Comparison of ENCODE assay signal across 1 cellular context in the genomic region with DNA sequence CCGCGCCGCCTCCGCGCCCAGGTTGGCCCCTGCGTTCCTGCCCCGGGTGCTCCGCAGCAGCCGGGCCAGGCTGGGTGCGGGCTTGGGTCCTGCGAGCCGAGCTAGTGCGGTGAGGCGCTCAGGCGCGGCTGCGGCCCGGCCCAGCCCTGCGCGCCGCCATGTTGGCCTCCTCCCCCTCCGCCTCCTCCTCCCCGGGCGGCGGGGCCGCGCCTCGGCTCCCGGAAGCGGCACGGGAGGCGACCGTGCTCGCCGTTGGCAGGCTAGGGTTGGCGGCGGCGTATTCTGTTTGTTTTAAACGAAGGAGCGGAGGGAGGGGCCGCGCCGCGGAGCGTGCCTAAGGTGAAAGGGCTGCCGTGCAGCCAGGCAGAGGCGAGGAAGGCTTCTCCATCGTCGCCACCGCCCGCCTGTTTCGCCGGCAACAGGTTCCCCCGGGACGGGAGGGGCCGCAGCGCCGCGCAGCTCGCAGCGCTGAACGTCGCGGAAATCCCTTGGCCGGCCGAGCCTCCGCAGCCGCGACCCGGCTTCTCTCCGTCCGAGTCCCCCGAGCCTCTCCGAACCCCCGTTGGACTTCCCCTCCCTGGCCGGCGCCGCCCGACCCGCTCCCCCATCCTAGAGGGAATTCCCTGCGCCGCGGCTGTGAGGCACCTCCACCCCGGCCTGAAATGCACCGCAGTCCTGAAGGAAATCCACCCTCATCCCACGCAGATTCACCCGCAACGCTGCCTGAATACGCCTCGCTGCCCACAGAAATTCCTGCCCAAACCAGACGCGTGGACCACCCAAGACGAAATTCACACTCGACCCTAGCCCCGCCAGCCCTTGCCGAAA.
TF ChIP-seq lines count a peak whose summit lies in the region.

A gene with protein sequence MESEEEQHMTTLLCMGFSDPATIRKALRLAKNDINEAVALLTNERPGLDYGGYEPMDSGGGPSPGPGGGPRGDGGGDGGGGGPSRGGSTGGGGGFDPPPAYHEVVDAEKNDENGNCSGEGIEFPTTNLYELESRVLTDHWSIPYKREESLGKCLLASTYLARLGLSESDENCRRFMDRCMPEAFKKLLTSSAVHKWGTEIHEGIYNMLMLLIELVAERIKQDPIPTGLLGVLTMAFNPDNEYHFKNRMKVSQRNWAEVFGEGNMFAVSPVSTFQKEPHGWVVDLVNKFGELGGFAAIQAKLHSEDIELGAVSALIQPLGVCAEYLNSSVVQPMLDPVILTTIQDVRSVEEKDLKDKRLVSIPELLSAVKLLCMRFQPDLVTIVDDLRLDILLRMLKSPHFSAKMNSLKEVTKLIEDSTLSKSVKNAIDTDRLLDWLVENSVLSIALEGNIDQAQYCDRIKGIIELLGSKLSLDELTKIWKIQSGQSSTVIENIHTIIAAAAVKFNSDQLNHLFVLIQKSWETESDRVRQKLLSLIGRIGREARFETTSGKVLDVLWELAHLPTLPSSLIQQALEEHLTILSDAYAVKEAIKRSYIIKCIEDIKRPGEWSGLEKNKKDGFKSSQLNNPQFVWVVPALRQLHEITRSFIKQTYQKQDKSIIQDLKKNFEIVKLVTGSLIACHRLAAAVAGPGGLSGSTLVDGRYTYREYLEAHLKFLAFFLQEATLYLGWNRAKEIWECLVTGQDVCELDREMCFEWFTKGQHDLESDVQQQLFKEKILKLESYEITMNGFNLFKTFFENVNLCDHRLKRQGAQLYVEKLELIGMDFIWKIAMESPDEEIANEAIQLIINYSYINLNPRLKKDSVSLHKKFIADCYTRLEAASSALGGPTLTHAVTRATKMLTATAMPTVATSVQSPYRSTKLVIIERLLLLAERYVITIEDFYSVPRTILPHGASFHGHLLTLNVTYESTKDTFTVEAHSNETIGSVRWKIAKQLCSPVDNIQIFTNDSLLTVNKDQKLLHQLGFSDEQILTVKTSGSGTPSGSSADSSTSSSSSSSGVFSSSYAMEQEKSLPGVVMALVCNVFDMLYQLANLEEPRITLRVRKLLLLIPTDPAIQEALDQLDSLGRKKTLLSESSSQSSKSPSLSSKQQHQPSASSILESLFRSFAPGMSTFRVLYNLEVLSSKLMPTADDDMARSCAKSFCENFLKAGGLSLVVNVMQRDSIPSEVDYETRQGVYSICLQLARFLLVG (N-terminal part only) (minus strand): TSS at position 171 of the 828 bp plus-strand sequence. CDS start 251 bp downstream, outside the sequence.

TF ChIP-seq in K562, 482 proteins besides CTCF, POLR2A, EP300 and RAD21 (continued from another document and continues in another):
- TF ChIP-seq ZNF431 (CRISPR knock-in tag; IDR thresholded peaks at IDR 0.05), result no peak
- 0 out of 2 replicates have a peak, but pooled peaks have one; percentile 52 for TF ChIP-seq TAF7 (tag; IDR thresholded peaks at IDR 0.05)
- peak; percentile 85 for TF ChIP-seq GABPA (tag; conservative IDR thresholded peaks at IDR 0.05; ENCODE audit: low read depth)
- no peak for TF ChIP-seq FOXK1 (CRISPR knock-in tag; IDR thresholded peaks at IDR 0.05; ENCODE audit: borderline replicate concordance)
- peak; percentile 33 for TF ChIP-seq CREM (IDR thresholded peaks at IDR 0.05; ENCODE audit: low read depth)
- TF ChIP-seq CHCHD3 (CRISPR knock-in tag; IDR thresholded peaks at IDR 0.05), result no peak
- TF ChIP-seq PML (IDR thresholded peaks at IDR 0.05; ENCODE audit: low read length), result peak; percentile 75
- TF ChIP-seq FOXM1 (IDR thresholded peaks at IDR 0.05; ENCODE audit: low read depth), result no peak
- no peak; the same call in 1 of the 2 replicates for TF ChIP-seq FOXM1 (CRISPR knock-in tag; IDR thresholded peaks at IDR 0.05; ENCODE audit: low read depth)
- no peak for TF ChIP-seq ZNF644 (tag; IDR thresholded peaks at IDR 0.05; ENCODE audit: low read depth)
- TF ChIP-seq RBM25 (IDR thresholded peaks at IDR 0.05; ENCODE audit: low read depth, low read length, severe bottlenecking), result no peak
- TF ChIP-seq ZNF263 (CRISPR knock-in tag; IDR thresholded peaks at IDR 0.05; ENCODE audit: borderline replicate concordance), result peak; percentile 15; the same call in 1 of the 2 replicates
- peak; percentile 71; the same call in 1 of the 2 replicates for TF ChIP-seq L3MBTL2 (IDR thresholded peaks at IDR 0.05)
- TF ChIP-seq, protein P1, sequence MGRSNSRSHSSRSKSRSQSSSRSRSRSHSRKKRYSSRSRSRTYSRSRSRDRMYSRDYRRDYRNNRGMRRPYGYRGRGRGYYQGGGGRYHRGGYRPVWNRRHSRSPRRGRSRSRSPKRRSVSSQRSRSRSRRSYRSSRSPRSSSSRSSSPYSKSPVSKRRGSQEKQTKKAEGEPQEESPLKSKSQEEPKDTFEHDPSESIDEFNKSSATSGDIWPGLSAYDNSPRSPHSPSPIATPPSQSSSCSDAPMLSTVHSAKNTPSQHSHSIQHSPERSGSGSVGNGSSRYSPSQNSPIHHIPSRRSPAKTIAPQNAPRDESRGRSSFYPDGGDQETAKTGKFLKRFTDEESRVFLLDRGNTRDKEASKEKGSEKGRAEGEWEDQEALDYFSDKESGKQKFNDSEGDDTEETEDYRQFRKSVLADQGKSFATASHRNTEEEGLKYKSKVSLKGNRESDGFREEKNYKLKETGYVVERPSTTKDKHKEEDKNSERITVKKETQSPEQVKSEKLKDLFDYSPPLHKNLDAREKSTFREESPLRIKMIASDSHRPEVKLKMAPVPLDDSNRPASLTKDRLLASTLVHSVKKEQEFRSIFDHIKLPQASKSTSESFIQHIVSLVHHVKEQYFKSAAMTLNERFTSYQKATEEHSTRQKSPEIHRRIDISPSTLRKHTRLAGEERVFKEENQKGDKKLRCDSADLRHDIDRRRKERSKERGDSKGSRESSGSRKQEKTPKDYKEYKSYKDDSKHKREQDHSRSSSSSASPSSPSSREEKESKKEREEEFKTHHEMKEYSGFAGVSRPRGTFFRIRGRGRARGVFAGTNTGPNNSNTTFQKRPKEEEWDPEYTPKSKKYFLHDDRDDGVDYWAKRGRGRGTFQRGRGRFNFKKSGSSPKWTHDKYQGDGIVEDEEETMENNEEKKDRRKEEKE (IDR thresholded peaks at IDR 0.05; ENCODE audit: borderline replicate concordance in 1 of 2, control insufficient read depth in 1 of 2, low read depth in 2 of 2, low read length in 1 of 2), result no peak
- no peak for TF ChIP-seq SMAD2 (IDR thresholded peaks at IDR 0.05; ENCODE audit: low read depth, low read length)
- no peak for TF ChIP-seq SMC3 (conservative IDR thresholded peaks at IDR 0.05; ENCODE audit: insufficient read depth, low read depth, low read length)
- no peak for TF ChIP-seq SMARCA5 (IDR thresholded peaks at IDR 0.05)
- no peak for TF ChIP-seq ZNF146 (CRISPR knock-in tag; IDR thresholded peaks at IDR 0.05; ENCODE audit: unreplicated experiment)
- no peak for TF ChIP-seq HIVEP1 (CRISPR knock-in tag; IDR thresholded peaks at IDR 0.05)
- TF ChIP-seq EHMT2 (IDR thresholded peaks at IDR 0.05), result no peak
- TF ChIP-seq MXI1 (IDR thresholded peaks at IDR 0.05; ENCODE audit: low read depth, low read length), result no peak
- peak in 1 of 2 experiments; percentile 73; a peak in 1 of 4 replicates for TF ChIP-seq TEAD1 (CRISPR knock-in tag; IDR thresholded peaks at IDR 0.05)
- TF ChIP-seq LEF1 (IDR thresholded peaks at IDR 0.05), result no peak
- TF ChIP-seq HMG20A (CRISPR knock-in tag; conservative IDR thresholded peaks at IDR 0.05), result no peak
- TF ChIP-seq RBFOX2 (IDR thresholded peaks at IDR 0.05; ENCODE audit: low read depth, low read length), result peak; percentile 95
- no peak for TF ChIP-seq RBM15 (IDR thresholded peaks at IDR 0.05; ENCODE audit: insufficient read depth, low read length)
- TF ChIP-seq MED1 (CRISPR knock-in tag; IDR thresholded peaks at IDR 0.05; ENCODE audit: borderline replicate concordance), result no peak
- no peak for TF ChIP-seq DACH1 (IDR thresholded peaks at IDR 0.05; ENCODE audit: partially characterized antibody)
- TF ChIP-seq CEBPB (tag; IDR thresholded peaks at IDR 0.05), result no peak
- TF ChIP-seq PTRF (tag; IDR thresholded peaks at IDR 0.05), result no peak
- TF ChIP-seq, protein P2, sequence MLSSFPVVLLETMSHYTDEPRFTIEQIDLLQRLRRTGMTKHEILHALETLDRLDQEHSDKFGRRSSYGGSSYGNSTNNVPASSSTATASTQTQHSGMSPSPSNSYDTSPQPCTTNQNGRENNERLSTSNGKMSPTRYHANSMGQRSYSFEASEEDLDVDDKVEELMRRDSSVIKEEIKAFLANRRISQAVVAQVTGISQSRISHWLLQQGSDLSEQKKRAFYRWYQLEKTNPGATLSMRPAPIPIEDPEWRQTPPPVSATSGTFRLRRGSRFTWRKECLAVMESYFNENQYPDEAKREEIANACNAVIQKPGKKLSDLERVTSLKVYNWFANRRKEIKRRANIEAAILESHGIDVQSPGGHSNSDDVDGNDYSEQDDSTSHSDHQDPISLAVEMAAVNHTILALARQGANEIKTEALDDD (IDR thresholded peaks at IDR 0.05), result no peak
- TF ChIP-seq, protein P3, sequence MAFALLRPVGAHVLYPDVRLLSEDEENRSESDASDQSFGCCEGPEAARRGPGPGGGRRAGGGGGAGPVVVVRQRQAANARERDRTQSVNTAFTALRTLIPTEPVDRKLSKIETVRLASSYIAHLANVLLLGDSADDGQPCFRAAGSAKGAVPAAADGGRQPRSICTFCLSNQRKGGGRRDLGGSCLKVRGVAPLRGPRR (CRISPR knock-in tag; IDR thresholded peaks at IDR 0.05), result no peak
- no peak for TF ChIP-seq ZNF184 (CRISPR knock-in tag; IDR thresholded peaks at IDR 0.05)
- no peak for TF ChIP-seq ZNF41 (CRISPR knock-in tag; conservative IDR thresholded peaks at IDR 0.05)
- no peak for TF ChIP-seq TEAD4 (IDR thresholded peaks at IDR 0.05; ENCODE audit: low read length)
- no peak for TF ChIP-seq TEAD4 (CRISPR knock-in tag; IDR thresholded peaks at IDR 0.05; ENCODE audit: borderline replicate concordance)
- TF ChIP-seq HOXB6 (CRISPR knock-in tag; IDR thresholded peaks at IDR 0.05; ENCODE audit: borderline replicate concordance), result no peak
- TF ChIP-seq, protein P4, sequence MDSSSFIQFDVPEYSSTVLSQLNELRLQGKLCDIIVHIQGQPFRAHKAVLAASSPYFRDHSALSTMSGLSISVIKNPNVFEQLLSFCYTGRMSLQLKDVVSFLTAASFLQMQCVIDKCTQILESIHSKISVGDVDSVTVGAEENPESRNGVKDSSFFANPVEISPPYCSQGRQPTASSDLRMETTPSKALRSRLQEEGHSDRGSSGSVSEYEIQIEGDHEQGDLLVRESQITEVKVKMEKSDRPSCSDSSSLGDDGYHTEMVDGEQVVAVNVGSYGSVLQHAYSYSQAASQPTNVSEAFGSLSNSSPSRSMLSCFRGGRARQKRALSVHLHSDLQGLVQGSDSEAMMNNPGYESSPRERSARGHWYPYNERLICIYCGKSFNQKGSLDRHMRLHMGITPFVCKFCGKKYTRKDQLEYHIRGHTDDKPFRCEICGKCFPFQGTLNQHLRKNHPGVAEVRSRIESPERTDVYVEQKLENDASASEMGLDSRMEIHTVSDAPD (CRISPR knock-in tag; IDR thresholded peaks at IDR 0.05), result no peak
- TF ChIP-seq, protein P5, sequence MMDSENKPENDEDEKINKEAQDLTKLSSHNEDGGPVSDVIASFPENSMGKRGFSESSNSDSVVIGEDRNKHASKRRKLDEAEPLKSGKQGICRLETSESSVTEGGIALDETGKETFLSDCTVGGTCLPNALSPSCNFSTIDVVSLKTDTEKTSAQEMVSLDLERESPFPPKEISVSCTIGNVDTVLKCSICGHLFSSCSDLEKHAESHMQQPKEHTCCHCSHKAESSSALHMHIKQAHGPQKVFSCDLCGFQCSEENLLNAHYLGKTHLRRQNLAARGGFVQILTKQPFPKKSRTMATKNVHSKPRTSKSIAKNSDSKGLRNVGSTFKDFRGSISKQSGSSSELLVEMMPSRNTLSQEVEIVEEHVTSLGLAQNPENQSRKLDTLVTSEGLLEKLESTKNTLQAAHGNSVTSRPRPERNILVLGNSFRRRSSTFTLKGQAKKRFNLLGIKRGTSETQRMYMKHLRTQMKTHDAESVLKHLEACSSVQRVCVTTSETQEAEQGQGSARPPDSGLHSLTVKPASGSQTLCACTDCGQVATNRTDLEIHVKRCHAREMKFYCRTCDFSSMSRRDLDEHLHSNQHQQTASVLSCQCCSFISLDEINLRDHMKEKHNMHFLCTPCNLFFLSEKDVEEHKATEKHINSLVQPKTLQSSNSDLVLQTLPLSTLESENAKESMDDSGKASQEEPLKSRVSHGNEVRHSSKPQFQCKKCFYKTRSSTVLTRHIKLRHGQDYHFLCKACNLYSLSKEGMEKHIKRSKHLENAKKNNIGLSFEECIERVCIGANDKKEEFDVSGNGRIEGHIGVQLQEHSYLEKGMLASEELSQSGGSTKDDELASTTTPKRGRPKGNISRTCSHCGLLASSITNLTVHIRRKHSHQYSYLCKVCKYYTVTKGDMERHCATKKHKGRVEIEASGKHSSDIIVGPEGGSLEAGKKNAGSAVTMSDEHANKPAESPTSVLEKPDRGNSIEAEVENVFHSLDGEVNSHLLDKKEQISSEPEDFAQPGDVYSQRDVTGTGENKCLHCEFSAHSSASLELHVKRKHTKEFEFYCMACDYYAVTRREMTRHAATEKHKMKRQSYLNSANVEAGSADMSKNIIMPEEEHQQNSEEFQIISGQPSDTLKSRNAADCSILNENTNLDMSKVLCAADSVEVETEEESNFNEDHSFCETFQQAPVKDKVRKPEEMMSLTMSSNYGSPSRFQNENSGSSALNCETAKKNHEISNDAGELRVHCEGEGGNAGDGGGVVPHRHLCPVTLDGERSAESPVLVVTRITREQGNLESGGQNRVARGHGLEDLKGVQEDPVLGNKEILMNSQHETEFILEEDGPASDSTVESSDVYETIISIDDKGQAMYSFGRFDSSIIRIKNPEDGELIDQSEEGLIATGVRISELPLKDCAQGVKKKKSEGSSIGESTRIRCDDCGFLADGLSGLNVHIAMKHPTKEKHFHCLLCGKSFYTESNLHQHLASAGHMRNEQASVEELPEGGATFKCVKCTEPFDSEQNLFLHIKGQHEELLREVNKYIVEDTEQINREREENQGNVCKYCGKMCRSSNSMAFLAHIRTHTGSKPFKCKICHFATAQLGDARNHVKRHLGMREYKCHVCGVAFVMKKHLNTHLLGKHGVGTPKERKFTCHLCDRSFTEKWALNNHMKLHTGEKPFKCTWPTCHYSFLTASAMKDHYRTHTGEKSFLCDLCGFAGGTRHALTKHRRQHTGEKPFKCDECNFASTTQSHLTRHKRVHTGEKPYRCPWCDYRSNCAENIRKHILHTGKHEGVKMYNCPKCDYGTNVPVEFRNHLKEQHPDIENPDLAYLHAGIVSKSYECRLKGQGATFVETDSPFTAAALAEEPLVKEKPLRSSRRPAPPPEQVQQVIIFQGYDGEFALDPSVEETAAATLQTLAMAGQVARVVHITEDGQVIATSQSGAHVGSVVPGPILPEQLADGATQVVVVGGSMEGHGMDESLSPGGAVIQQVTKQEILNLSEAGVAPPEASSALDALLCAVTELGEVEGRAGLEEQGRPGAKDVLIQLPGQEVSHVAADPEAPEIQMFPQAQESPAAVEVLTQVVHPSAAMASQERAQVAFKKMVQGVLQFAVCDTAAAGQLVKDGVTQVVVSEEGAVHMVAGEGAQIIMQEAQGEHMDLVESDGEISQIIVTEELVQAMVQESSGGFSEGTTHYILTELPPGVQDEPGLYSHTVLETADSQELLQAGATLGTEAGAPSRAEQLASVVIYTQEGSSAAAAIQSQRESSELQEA (IDR thresholded peaks at IDR 0.05; ENCODE audit: low read depth), result no peak
- no peak for TF ChIP-seq ZNF239 (CRISPR knock-in tag; IDR thresholded peaks at IDR 0.05)
- TF ChIP-seq FOXK2 (conservative IDR thresholded peaks at IDR 0.05 in 1 of 2, IDR thresholded peaks at IDR 0.05 in 1 of 2; ENCODE audit: low read depth in 2 of 2), result no peak
- 0 out of 4 replicates have a peak, but pooled peaks of 1 of the 2 experiments have one; percentile 53 for TF ChIP-seq ETV6 (IDR thresholded peaks at IDR 0.05; ENCODE audit: borderline replicate concordance in 1 of 2, low read depth in 2 of 2, low read length in 1 of 2)
- TF ChIP-seq ETV6 (CRISPR knock-in tag; IDR thresholded peaks at IDR 0.05; ENCODE audit: borderline replicate concordance), result no peak
- no peak for TF ChIP-seq KDM1A (IDR thresholded peaks at IDR 0.05)
- TF ChIP-seq PHB2 (IDR thresholded peaks at IDR 0.05; ENCODE audit: low read depth), result no peak
